Comparison of ENCODE assay signal across 19 cellular contexts in genomic region chr22:43260818-43261217, GRCh38.
"Had no signal": no experiment of that assay in that cellular context is flagged by ENCODE, and none has a peak within 500 bp of the region (broad histone marks: within the 10 kb centered on the region; RNA-seq: fewer than 3 reads in every experiment).

No MANE protein-coding gene starts in this region.

- H3K27ac ChIP-seq: cardiac muscle cell, coronary artery, prostate gland, SJSA1, tibial artery, vagina had no signal

- H3K4me1 ChIP-seq: prostate gland had no signal

- H3K4me3 ChIP-seq: cardiac muscle cell, coronary artery, prostate gland, SJSA1, tibial artery, vagina had no signal

- H3K27ac Mint-ChIP-seq: activated CD4-positive, alpha-beta T cell treated with anti-CD3 and anti-CD28 coated beads, Interleukin-2, amount 10 ng/mL, durations not matched to agents 24 days and 14 days; stimulated activated naive B cell treated with anti-CD40 and anti-IgM and Interleukin-4, amounts not matched to agents 10 μg/mL and 1 μg/mL and 100 μg/mL, for 72 hours had no signal

- H3K9me3 Mint-ChIP-seq: activated CD4-positive, alpha-beta T cell treated with anti-CD3 and anti-CD28 coated beads, Interleukin-2, amount 10 ng/mL, durations not matched to agents 24 days and 14 days; immature natural killer cell; natural killer cell; stimulated activated naive B cell treated with anti-CD40 and anti-IgM and Interleukin-4, amounts not matched to agents 10 μg/mL and 1 μg/mL and 100 μg/mL, for 72 hours had no signal

- H3K36me3 ChIP-seq: cardiac muscle cell, prostate gland, SJSA1, tibial artery, vagina had no signal

- H3K27me3 ChIP-seq: cardiac muscle cell, SJSA1, vagina had no signal

- DNase-seq: activated CD4-positive, alpha-beta T cell treated with anti-CD3 and anti-CD28 coated beads, Interleukin-2, amount 10 ng/mL, durations not matched to agents 24 days and 14 days; activated CD4-positive, CD25-positive, alpha-beta regulatory T cell; activated naive CD4-positive, alpha-beta T cell; effector CD4-positive, alpha-beta T cell; foreskin melanocyte; immature natural killer cell; left colon; natural killer cell; occipital lobe; right cardiac atrium; stimulated activated CD4-positive, alpha-beta T cell treated with anti-CD3 and anti-CD28 coated beads, Interleukin-12 subunit alpha, Interleukin-12 subunit beta, amount 100 ng/mL, for 4 hours; stimulated activated CD4-positive, alpha-beta T cell treated with anti-CD3 and anti-CD28 coated beads, Interleukin-2, amount 100 ng/mL, for 24 hours; stimulated activated naive B cell treated with anti-CD40 and anti-IgM and Interleukin-4, amounts not matched to agents 10 μg/mL and 1 μg/mL and 100 μg/mL, for 72 hours; tibial artery had no signal

- H3K4me3 Mint-ChIP-seq: activated CD4-positive, alpha-beta T cell treated with anti-CD3 and anti-CD28 coated beads, Interleukin-2, amount 10 ng/mL, durations not matched to agents 24 days and 14 days; natural killer cell; stimulated activated naive B cell treated with anti-CD40 and anti-IgM and Interleukin-4, amounts not matched to agents 10 μg/mL and 1 μg/mL and 100 μg/mL, for 72 hours had no signal

- ATAC-seq: left colon; natural killer cell; right cardiac atrium; stimulated activated naive B cell treated with anti-CD40 and anti-IgM and Interleukin-4, amounts not matched to agents 10 μg/mL and 1 μg/mL and 100 μg/mL, for 72 hours had no signal

- H3K36me3 Mint-ChIP-seq: natural killer cell; stimulated activated naive B cell treated with anti-CD40 and anti-IgM and Interleukin-4, amounts not matched to agents 10 μg/mL and 1 μg/mL and 100 μg/mL, for 72 hours had no signal

- H3K9me3 ChIP-seq: prostate gland, SJSA1, tibial artery, vagina had no signal
